ENCODE assay signal across 22 cellular contexts in genomic region chr5:14521748-14522147, GRCh38. TPM values are rescaled to one million over a fixed set of nuclear protein-coding genes. Genes with fewer than 3 reads are reported as not detected.
DNase-seq lines count a peak whose midpoint lies in the region; ATAC-seq and TF ChIP-seq lines count a peak whose summit lies in the region.
"Had no signal": no experiment of that assay in that cellular context is flagged by ENCODE, and none has a peak within 500 bp of the region (broad histone marks: within the 10 kb centered on the region; RNA-seq: fewer than 3 reads in every experiment).

No MANE protein-coding gene starts in this region.

- H3K36me3 ChIP-seq in BLaER1 = no peaks in the 10 kb centered on the region

- no peak overlapping the region for H3K4me3 ChIP-seq in BLaER1
- H3K4me3 ChIP-seq: K562 had no signal

- ATAC-seq in activated B cell treated with CpG ODN at 0.5 μM for 24 hours (ENCODE audit: low read depth) (no peak), naive B cell (ENCODE audit: low read depth in 2 of 2) (no peak), GM19397 (IDR thresholded peaks at IDR 0.05; ENCODE audit: unreplicated experiment) (no peak)
- peak in 1 of 2 donors; percentile 18 for ATAC-seq in stimulated activated naive B cell treated with anti-CD40 and anti-IgM and Interleukin-4, amounts not matched to agents 10 μg/mL and 1 μg/mL and 100 μg/mL, for 72 hours (replicated peaks)
- no peak for ATAC-seq in stimulated activated naive CD8-positive, alpha-beta T cell treated with anti-CD3 and anti-CD28 coated beads, Interleukin-15, Interleukin-2, amounts not matched to agents 100 U/mL and 50 U/mL, for 24 hours
- ATAC-seq: K562, Panc1 had no signal

- POLR2A ChIA-PET in activated B cell treated with CpG ODN at 0.5 μM for 24 hours (lab: Charles Lee) = no interaction called here

- H3K4me2 ChIP-seq in BLaER1 = peak overlapping the region; percentile 50

- H3K27me3 Mint-ChIP-seq in activated B cell treated with CpG ODN at 0.5 μM for 24 hours (no peaks in the 10 kb centered on the region), naive B cell (no peaks in the 10 kb centered on the region)
- H3K27me3 Mint-ChIP-seq in stimulated activated naive B cell treated with anti-CD40 and anti-IgM and Interleukin-4, amounts not matched to agents 10 μg/mL and 1 μg/mL and 100 μg/mL, for 72 hours = no peaks in the 10 kb centered on the region

- no peak for DNase-seq in activated B cell treated with CpG ODN at 0.5 μM for 24 hours
- no peak for DNase-seq in naive B cell
- DNase-seq in stimulated activated naive B cell treated with anti-CD40 and anti-IgM and Interleukin-4, amounts not matched to agents 10 μg/mL and 1 μg/mL and 100 μg/mL, for 72 hours = no peak
- DNase-seq in NCI-H2227 treated with DMSO at 0.1 percent for 48 hours (lab: John Stamatoyannopoulos, UW) = no peak
- DNase-seq in stimulated activated naive CD8-positive, alpha-beta T cell treated with anti-CD3 and anti-CD28 coated beads, Interleukin-15, Interleukin-2, amounts not matched to agents 100 U/mL and 50 U/mL, for 24 hours = no peak
- DNase-seq: Calu3; DND-41; H7; NCI-H1105 treated with DMSO at 0.1 percent for 48 hours; NCI-H146; NCI-H2029; NCI-H446 treated with DMSO at 0.1 percent for 48 hours; NCI-H526; NCI-H82; NK-92 treated with Interleukin-12 subunit alpha and Interleukin-12 subunit beta, amount 100 ng/mL, for 24 hours; SHP77 had no signal

- no peaks in the 10 kb centered on the region for H4K20me1 ChIP-seq in BLaER1

- H3K4me1 Mint-ChIP-seq in activated B cell treated with CpG ODN at 0.5 μM for 24 hours (peaks cover 28% of the 10 kb centered on the region), naive B cell (peaks cover 16 to 25% (median 16%) of the 10 kb centered on the region in 3 donors)
- H3K4me1 Mint-ChIP-seq in stimulated activated naive B cell treated with anti-CD40 and anti-IgM and Interleukin-4, amounts not matched to agents 10 μg/mL and 1 μg/mL and 100 μg/mL, for 72 hours = peaks cover 14 to 16% of the 10 kb centered on the region in 2 donors

- peaks cover 9% of the 10 kb centered on the region for H3K9me3 ChIP-seq in BLaER1

- H3K4me3 Mint-ChIP-seq in activated B cell treated with CpG ODN at 0.5 μM for 24 hours (no peak overlapping the region), naive B cell (peak overlapping the region in 3 of 8 donors; percentile 9 to 28 (median 23))
- no peak overlapping the region for H3K4me3 Mint-ChIP-seq in stimulated activated naive B cell treated with anti-CD40 and anti-IgM and Interleukin-4, amounts not matched to agents 10 μg/mL and 1 μg/mL and 100 μg/mL, for 72 hours

- no peak overlapping the region for H3K9ac ChIP-seq in BLaER1

- peaks cover 5% of the 10 kb centered on the region for H3K36me3 Mint-ChIP-seq in activated B cell treated with CpG ODN at 0.5 μM for 24 hours (ENCODE audit: low read depth)
- H3K36me3 Mint-ChIP-seq in naive B cell = no peaks in the 10 kb centered on the region
- H3K36me3 Mint-ChIP-seq in stimulated activated naive B cell treated with anti-CD40 and anti-IgM and Interleukin-4, amounts not matched to agents 10 μg/mL and 1 μg/mL and 100 μg/mL, for 72 hours = peaks cover 3 to 17% of the 10 kb centered on the region in 2 donors

- H3K9me3 Mint-ChIP-seq in activated B cell treated with CpG ODN at 0.5 μM for 24 hours = peaks cover 5% of the 10 kb centered on the region
- peaks cover 0 to 9% (median 4%) of the 10 kb centered on the region in 7 donors for H3K9me3 Mint-ChIP-seq in naive B cell
- H3K9me3 Mint-ChIP-seq in stimulated activated naive B cell treated with anti-CD40 and anti-IgM and Interleukin-4, amounts not matched to agents 10 μg/mL and 1 μg/mL and 100 μg/mL, for 72 hours = peaks cover 4 to 5% of the 10 kb centered on the region in 2 donors

- H3K27ac ChIP-seq in BLaER1 = no peak overlapping the region
- H3K27ac ChIP-seq: RWPE1 had no signal

- peaks cover 21% of the 10 kb centered on the region for H3K4me1 ChIP-seq in BLaER1

- TF ChIP-seq CTCF in activated B cell treated with CpG ODN at 0.5 μM for 24 hours (IDR thresholded peaks at IDR 0.05) = no peak

- intact Hi-C loops in activated B cell treated with CpG ODN at 0.5 μM for 24 hours (cut with micrococcal nuclease) = no loop called here

- CTCF ChIA-PET in activated B cell treated with CpG ODN at 0.5 μM for 24 hours (lab: Charles Lee) = interaction anchor here (1.4 kb wide), 1 partner anchor 127 kb away, joined by 4 read pairs; no protein-coding TSS in a partner anchor

- no peaks in the 10 kb centered on the region for H3K27me3 ChIP-seq in BLaER1

- H3K27ac Mint-ChIP-seq in activated B cell treated with CpG ODN at 0.5 μM for 24 hours (peak overlapping the region; percentile 3), naive B cell (peak overlapping the region in 4 of 6 donors; percentile 22 to 85 (median 32))
- H3K27ac Mint-ChIP-seq in stimulated activated naive B cell treated with anti-CD40 and anti-IgM and Interleukin-4, amounts not matched to agents 10 μg/mL and 1 μg/mL and 100 μg/mL, for 72 hours = peak overlapping the region; percentile 44

RNA-seq across cellular contexts. Expression of gene OTULINL, which starts 59.8 kb away (rescaled TPM):
- total RNA-seq in activated B cell treated with CpG ODN at 0.5 μM for 24 hours = 0.27 and 0.69 TPM in 2 replicates
- polyA plus RNA-seq in naive B cell (ENCODE audit: low read depth in 6 of 6) = under 1 TPM; 0.06 to 0.85 (median 0.33) TPM
- total RNA-seq: MCF 10A had no signal
- polyA plus RNA-seq: K562 had no signal
